Comparison of ENCODE assay signal across 28 cellular contexts in genomic region chr20:7333846-7334245, GRCh38.
"Had no signal": no experiment of that assay in that cellular context is flagged by ENCODE, and none has a peak within 500 bp of the region (broad histone marks: within the 10 kb centered on the region; RNA-seq: fewer than 3 reads in every experiment).

No MANE protein-coding gene starts in this region.

- ATAC-seq: activated T-helper 17 cell treated with anti-CD3 and anti-CD28 coated beads, Interleukin-2, amount 50 U/mL, for 72 hours; Panc1; T-helper 17 cell had no signal

- H3K27ac ChIP-seq: KMS-11, VCaP had no signal

- H3K4me3 ChIP-seq: MG63 had no signal

- H3K9ac ChIP-seq: KMS-11 had no signal

- FAIRE-seq: astrocyte, TTC549 had no signal

- DNase-seq: activated CD4-positive, alpha-beta memory T cell treated with anti-CD3 and anti-CD28 coated beads for 36 hours; activated CD4-positive, alpha-beta T cell treated with anti-CD3 and anti-CD28 coated beads, Interleukin-2, amount 10 ng/mL, durations not matched to agents 7 days and 5 days; activated CD4-positive, CD25-positive, alpha-beta regulatory T cell; activated CD8-positive, alpha-beta memory T cell treated with anti-CD3 and anti-CD28 coated beads for 24 hours; activated gamma-delta T cell; activated naive CD4-positive, alpha-beta T cell treated with anti-CD3 and anti-CD28 coated beads for 36 hours; activated T-cell treated with anti-CD3 and anti-CD28 coated beads, Interleukin-2, amount 50 U/mL, for 48 hours; amygdala; MG63; MV-4-11; NCI-H1092 treated with DMSO at 0.1 percent for 48 hours; NCI-H1417 treated with DMSO at 0.1 percent for 48 hours; NCI-H1694; NCI-H2029 treated with DMSO at 0.1 percent for 48 hours; NCI-H510A treated with DMSO at 0.1 percent for 48 hours; NCI-H69; NK-92 treated with Interleukin-12 subunit alpha and Interleukin-12 subunit beta, amount 100 ng/mL, for 24 hours; OCI-M1; RPMI8226; SHP77; T-helper 17 cell; T1000 had no signal

- H3K27me3 ChIP-seq: MG63 had no signal

- H3K9me3 ChIP-seq: MG63 had no signal

- H3K36me3 ChIP-seq: MG63 had no signal

- H3K4me2 ChIP-seq: KMS-11 had no signal
